In the genomic region with DNA sequence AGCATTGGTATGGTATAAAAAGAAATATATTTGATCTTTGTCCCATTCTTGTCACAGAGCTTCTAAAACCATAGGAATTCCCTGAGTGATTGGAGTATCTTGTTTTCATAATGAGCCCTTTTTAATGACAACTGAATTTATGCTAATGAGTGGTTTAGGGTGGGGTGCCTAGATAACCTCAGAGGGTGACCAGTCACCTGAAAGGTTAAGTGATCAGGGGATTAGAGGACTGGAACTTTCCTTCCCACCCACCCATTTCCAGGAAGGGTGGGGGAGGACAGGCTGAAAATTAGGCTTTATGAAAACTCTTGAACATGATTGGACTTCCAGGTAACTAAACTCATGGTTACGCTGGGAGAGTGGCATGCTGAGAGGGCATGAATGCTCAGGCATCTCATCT, we compare ENCODE assay signal across 25 cellular contexts.
"Had no signal": no experiment of that assay in that cellular context is flagged by ENCODE, and none has a peak within 500 bp of the region (broad histone marks: within the 10 kb centered on the region; RNA-seq: fewer than 3 reads in every experiment).

No MANE protein-coding gene starts in this region.

- H3K4me2 ChIP-seq: smooth muscle cell had no signal

- H3K4me1 ChIP-seq: esophagus squamous epithelium, gastroesophageal sphincter, sigmoid colon, suprapubic skin, tibial nerve had no signal

- H3K27me3 ChIP-seq: brain microvascular endothelial cell, esophagus squamous epithelium, gastroesophageal sphincter, sigmoid colon, stomach, suprapubic skin, tibial nerve had no signal

- H3K9me3 ChIP-seq: esophagus squamous epithelium, gastroesophageal sphincter, left ventricle myocardium inferior, sigmoid colon, stomach, suprapubic skin, tibial nerve had no signal

- H3K4me3 ChIP-seq: esophagus squamous epithelium, gastroesophageal sphincter, left ventricle myocardium inferior, sigmoid colon, smooth muscle cell, stomach, suprapubic skin, tibial nerve had no signal

- H3K9me3 Mint-ChIP-seq: mesothelial cell of epicardium; natural killer cell treated with Interleukin-12 subunit alpha and Interleukin-12 subunit beta and Interleukin-15 and Interleukin-18, amount 100 ng/mL, for 72 hours had no signal

- H3K27ac Mint-ChIP-seq: mesothelial cell of epicardium, progenitor cell of endocrine pancreas had no signal

- DNase-seq: activated CD4-positive, alpha-beta T cell treated with anti-CD3 and anti-CD28 coated beads for 1 hour; activated effector memory CD4-positive, alpha-beta T cell treated with Interleukin-2 at 50 U/mL for 16 hours; activated naive CD4-positive, alpha-beta T cell treated with anti-CD3 and anti-CD28 coated beads, Interleukin-2, amount 50 U/mL, for 16 hours; activated T-cell treated with anti-CD3 and anti-CD28 coated beads, Interleukin-2, amount 50 U/mL, for 1 hour; aorta; brain microvascular endothelial cell; central memory CD4-positive, alpha-beta T cell; esophagus squamous epithelium; head of caudate nucleus; hypothalamus; left ventricle myocardium inferior; retina; sigmoid colon; stimulated activated CD4-positive, alpha-beta T cell treated with anti-CD3 and anti-CD28 coated beads, Interleukin-4, amount 100 ng/mL, for 1 hour; stomach; T-helper 1 cell; T-helper 9 cell had no signal

- ATAC-seq: gastroesophageal sphincter; natural killer cell treated with Interleukin-12 subunit alpha and Interleukin-12 subunit beta and Interleukin-15 and Interleukin-18, amount 100 ng/mL, for 72 hours had no signal

- H3K4me3 Mint-ChIP-seq: mesothelial cell of epicardium; natural killer cell treated with Interleukin-12 subunit alpha and Interleukin-12 subunit beta and Interleukin-15 and Interleukin-18, amount 100 ng/mL, for 72 hours had no signal

- H3K4me1 Mint-ChIP-seq: mesothelial cell of epicardium had no signal

- H3K27ac ChIP-seq: brain microvascular endothelial cell, esophagus squamous epithelium, gastroesophageal sphincter, left ventricle myocardium inferior, sigmoid colon, stomach, suprapubic skin, tibial nerve had no signal

- H3K27me3 Mint-ChIP-seq: natural killer cell treated with Interleukin-12 subunit alpha and Interleukin-12 subunit beta and Interleukin-15 and Interleukin-18, amount 100 ng/mL, for 72 hours; progenitor cell of endocrine pancreas had no signal

- FAIRE-seq: colon had no signal
